Comparison of ENCODE assay signal across 23 cellular contexts in the genomic region with DNA sequence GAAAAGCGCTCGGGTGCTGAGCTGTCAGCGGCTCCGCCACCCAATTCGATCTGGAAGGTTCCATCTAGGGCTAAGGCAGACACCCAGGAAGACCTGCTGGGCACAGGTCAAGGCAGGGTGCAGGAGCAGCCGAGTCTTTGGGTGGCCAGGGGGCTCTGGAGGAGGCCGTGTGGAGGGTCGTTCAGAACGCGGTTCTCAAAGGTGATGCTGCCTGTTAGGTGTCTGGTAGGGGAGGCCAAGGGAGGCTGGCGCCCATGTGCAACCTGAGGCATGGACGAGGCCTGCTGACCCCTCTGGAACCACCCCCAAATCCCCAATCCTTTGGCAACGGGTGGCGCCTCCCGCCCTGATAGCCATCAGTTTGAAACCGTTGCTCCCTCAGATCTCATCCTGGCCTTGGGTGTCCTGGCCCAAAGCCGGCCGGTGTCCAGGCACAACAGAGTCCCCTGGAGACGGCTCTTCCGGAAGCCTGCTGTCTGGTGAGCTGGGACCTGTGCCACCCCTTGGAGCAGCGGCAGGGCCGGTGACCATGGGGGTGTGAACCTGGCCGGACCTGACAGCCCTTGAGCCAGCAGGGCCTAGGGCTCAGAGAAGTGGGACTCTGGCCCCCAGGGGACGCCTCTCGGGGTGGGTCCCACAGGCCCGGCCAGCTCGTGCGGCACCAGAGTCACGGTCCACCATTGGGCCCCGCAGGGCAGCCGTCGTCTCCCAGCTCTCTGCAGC. TPM values are rescaled to one million over a fixed set of nuclear protein-coding genes. Genes with fewer than 3 reads are reported as not detected.
DNase-seq lines count a peak whose midpoint lies in the region; ATAC-seq, FAIRE-seq and TF ChIP-seq lines count a peak whose summit lies in the region.
"Had no signal": no experiment of that assay in that cellular context is flagged by ENCODE, and none has a peak within 500 bp of the region (broad histone marks: within the 10 kb centered on the region; RNA-seq: fewer than 3 reads in every experiment).

No MANE protein-coding gene starts in this region.

- peaks cover 0 to 1% (median 0%) of the 10 kb centered on the region in 9 donors for H3K27me3 ChIP-seq in heart left ventricle
- no peaks in the 10 kb centered on the region for H3K27me3 ChIP-seq in GM12878 (replicated peaks in 1 of 2; ENCODE audit: control insufficient read depth in 2 of 2, insufficient read depth in 2 of 2, low read length in 1 of 2)
- H3K27me3 ChIP-seq in mesenchymal stem cell (ENCODE audit: control insufficient read depth in 1 of 2, insufficient read depth in 1 of 2, low read length in 2 of 2): peaks cover 11 to 27% of the 10 kb centered on the region in 2 experiments
- H3K27me3 ChIP-seq in BE2C: no peaks in the 10 kb centered on the region

- intact Hi-C loops in left ventricle myocardium superior (cut with micrococcal nuclease): no loop called here
- intact Hi-C loops in heart left ventricle (cut with DNase I): no loop called here
- intact Hi-C loops in GM12878 (cut with micrococcal nuclease; ENCODE audit: unreplicated experiment): no loop called here
- intact Hi-C loops in head of caudate nucleus (cut with DNase I): no loop called here

- H3K4ac ChIP-seq in mesenchymal stem cell (ENCODE audit: low read depth in 1 of 2, low read length in 2 of 2): no peak overlapping the region

- H2AK5ac ChIP-seq in mesenchymal stem cell (ENCODE audit: low read length, severe bottlenecking): no peak overlapping the region

- no peak overlapping the region for H3K4me3 Mint-ChIP-seq in stimulated activated naive B cell treated with anti-CD40 and anti-IgM and Interleukin-4, amounts not matched to agents 10 μg/mL and 1 μg/mL and 100 μg/mL, for 72 hours
- H3K4me3 Mint-ChIP-seq: CD4-positive, alpha-beta T cell; HFFc6 had no signal

- BruUV-seq in GM12878 (replicated peaks; lab: Mats Ljungman, UMichigan): TSS peak; percentile 42

- H2BK5ac ChIP-seq in mesenchymal stem cell (ENCODE audit: low read depth, low read length, poor library complexity, severe bottlenecking): no peak overlapping the region

- H3K79me1 ChIP-seq in mesenchymal stem cell (replicated peaks; ENCODE audit: low read length, poor library complexity, severe bottlenecking): no peaks in the 10 kb centered on the region

- RAD21 ChIA-PET in GM12878 (lab: Charles Lee; ENCODE audit: unreplicated experiment): no interaction called here

- H3K4me1 ChIP-seq in heart left ventricle (peaks cover 0 to 3% (median 0%) of the 10 kb centered on the region in 12 donors), GM12878 (ENCODE audit: control insufficient read depth, insufficient read depth, low read length) (no peaks in the 10 kb centered on the region), mesenchymal stem cell (ENCODE audit: control insufficient read depth, insufficient read depth, low read depth, low read length) (peaks cover 2% of the 10 kb centered on the region), BE2C (peaks cover 16% of the 10 kb centered on the region)

- H3K27me3 Mint-ChIP-seq in stimulated activated naive B cell treated with anti-CD40 and anti-IgM and Interleukin-4, amounts not matched to agents 10 μg/mL and 1 μg/mL and 100 μg/mL, for 72 hours: no peaks in the 10 kb centered on the region
- H3K27me3 Mint-ChIP-seq: CD4-positive, alpha-beta T cell had no signal

- no peak for FAIRE-seq in GM12878 (lab: Jason Lieb, UNC)
- FAIRE-seq: GM18507 had no signal

- SMC1A ChIA-PET in GM12878 (lab: Charles Lee; ENCODE audit: uncharacterized antibody, unreplicated experiment): no interaction called here

- H3K4me3 ChIP-seq in heart left ventricle (no peak overlapping the region), GM12878 (no peak overlapping the region), mesenchymal stem cell (ENCODE audit: insufficient read depth in 1 of 2, low read depth in 1 of 2, low read length in 2 of 2) (no peak overlapping the region), BE2C (ENCODE audit: low read depth, low read length) (no peak overlapping the region)

- H3K14ac ChIP-seq in mesenchymal stem cell (ENCODE audit: low read length in 2 of 2): no peak overlapping the region

- CTCF ChIA-PET in GM12878 (lab: Yijun Ruan, JAX): no interaction called here

- no peak overlapping the region for H3K23ac ChIP-seq in mesenchymal stem cell (ENCODE audit: low read length in 2 of 2)

- no peak overlapping the region for H3K18ac ChIP-seq in mesenchymal stem cell (ENCODE audit: low read depth in 1 of 2, low read length in 2 of 2)

- no peak for TF ChIP-seq EP300 in GM12878 (IDR thresholded peaks at IDR 0.05; ENCODE audit: borderline replicate concordance in 1 of 2, control insufficient read depth in 1 of 2, low read depth in 2 of 2, low read length in 2 of 2)

- H3K36me3 Mint-ChIP-seq in stimulated activated naive B cell treated with anti-CD40 and anti-IgM and Interleukin-4, amounts not matched to agents 10 μg/mL and 1 μg/mL and 100 μg/mL, for 72 hours: peaks cover 40 to 41% of the 10 kb centered on the region in 2 donors

- no peak overlapping the region for H2AFZ ChIP-seq in GM12878 (ENCODE audit: control insufficient read depth, low read depth, low read length)
- no peak overlapping the region for H2AFZ ChIP-seq in mesenchymal stem cell (ENCODE audit: low read depth, low read length)

- H3K36me3 ChIP-seq in heart left ventricle (peaks cover 0 to 6% (median 0%) of the 10 kb centered on the region in 9 donors), GM12878 (ENCODE audit: control insufficient read depth in 2 of 2, insufficient read depth in 2 of 2, low read length in 1 of 2) (peaks cover 16 to 19% of the 10 kb centered on the region in 2 experiments; a peak in 3 of 4 replicates), mesenchymal stem cell (ENCODE audit: control insufficient read depth in 1 of 2, insufficient read depth in 2 of 2, low read depth in 1 of 2, low read length in 2 of 2) (peaks cover under 1 to 21% of the 10 kb centered on the region in 2 experiments), BE2C (no peaks in the 10 kb centered on the region)

- H3K4me2 ChIP-seq in GM12878 (ENCODE audit: control insufficient read depth, insufficient read depth) (no peak overlapping the region), mesenchymal stem cell (ENCODE audit: low read length, poor library complexity, severe bottlenecking) (no peak overlapping the region)

- TF ChIP-seq POLR2A in heart left ventricle (IDR thresholded peaks at IDR 0.05) (no peak), GM12878 (IDR thresholded peaks at IDR 0.05; ENCODE audit: low read depth, low read length) (no peak)

- no peaks in the 10 kb centered on the region for H3K79me2 ChIP-seq in GM12878 (ENCODE audit: control insufficient read depth, insufficient read depth, low read length)

- H2BK12ac ChIP-seq in mesenchymal stem cell (ENCODE audit: low read length in 2 of 2): no peak overlapping the region

- no peak overlapping the region for H3K9ac ChIP-seq in GM12878 (ENCODE audit: control insufficient read depth, insufficient read depth, low read length)
- H3K9ac ChIP-seq in mesenchymal stem cell (ENCODE audit: low read length): no peak overlapping the region

- H3K4me1 Mint-ChIP-seq in stimulated activated naive B cell treated with anti-CD40 and anti-IgM and Interleukin-4, amounts not matched to agents 10 μg/mL and 1 μg/mL and 100 μg/mL, for 72 hours: peaks cover 2 to 24% of the 10 kb centered on the region in 2 donors

- no peak for ATAC-seq in left ventricle myocardium superior
- no peak for ATAC-seq in heart left ventricle
- no peak for ATAC-seq in GM12878
- ATAC-seq in stimulated activated naive B cell treated with anti-CD40 and anti-IgM and Interleukin-4, amounts not matched to agents 10 μg/mL and 1 μg/mL and 100 μg/mL, for 72 hours (replicated peaks): no peak
- ATAC-seq: HCT116 had no signal

- in situ Hi-C loops in GM12878 (cut with MboI): no loop called here

- H2BK120ac ChIP-seq in mesenchymal stem cell (ENCODE audit: low read depth, low read length): no peak overlapping the region

- H4K20me1 ChIP-seq in GM12878 (ENCODE audit: control insufficient read depth, insufficient read depth): no peaks in the 10 kb centered on the region

- no peaks in the 10 kb centered on the region for H3K9me3 Mint-ChIP-seq in stimulated activated naive B cell treated with anti-CD40 and anti-IgM and Interleukin-4, amounts not matched to agents 10 μg/mL and 1 μg/mL and 100 μg/mL, for 72 hours
- H3K9me3 Mint-ChIP-seq: CD4-positive, alpha-beta T cell; HFFc6 had no signal

- H3K9me3 ChIP-seq in heart left ventricle: no peaks in the 10 kb centered on the region
- no peaks in the 10 kb centered on the region for H3K9me3 ChIP-seq in GM12878 (replicated peaks; ENCODE audit: control insufficient read depth, insufficient read depth, low read length)
- no peaks in the 10 kb centered on the region for H3K9me3 ChIP-seq in mesenchymal stem cell (ENCODE audit: control insufficient read depth, low read length)
- H3K9me3 ChIP-seq in BE2C: no peaks in the 10 kb centered on the region

- peak; percentile 13 for DNase-seq in left ventricle myocardium superior
- DNase-seq in heart left ventricle: no peak
- no peak for DNase-seq in GM12878 (ENCODE audit: low read depth, low spot score)
- no peak for DNase-seq in mesenchymal stem cell
- no peak for DNase-seq in stimulated activated naive B cell treated with anti-CD40 and anti-IgM and Interleukin-4, amounts not matched to agents 10 μg/mL and 1 μg/mL and 100 μg/mL, for 72 hours
- no peak for DNase-seq in head of caudate nucleus
- no peak for DNase-seq in BE2C
- no peak for DNase-seq in activated T-cell treated with anti-CD3 and anti-CD28 coated beads, Interleukin-2, amount 50 U/mL, for 48 hours
- DNase-seq: 8988T; C1 segment of cervical spinal cord; CD4-positive, alpha-beta T cell; DMS153; DMS79; GDM1; GOT3; H7; HFFc6; KG1 had no signal

- 89 to 92% (median 90%) methylated on average over 26 to 32 of the region's 32 CpGs for WGBS in heart left ventricle, 4 donors
- WGBS in GM12878 (ENCODE audit: insufficient coverage, insufficient replicate concordance, low lambda C conversion rate, missing lambda C conversion rate): 90% methylated on average over 30 of the region's 32 CpGs
- 96% methylated on average over 28 of the region's 32 CpGs for WGBS in mesenchymal stem cell

- TF ChIP-seq CTCF in heart left ventricle (IDR thresholded peaks at IDR 0.05) (no peak), GM12878 (IDR thresholded peaks at IDR 0.05 in 2 of 3, conservative IDR thresholded peaks at IDR 0.05 in 1 of 3; ENCODE audit: control insufficient read depth in 2 of 3, extremely low read depth in 1 of 3, insufficient read depth in 1 of 3, low read depth in 3 of 3, low read length in 3 of 3) (no peak), BE2C (IDR thresholded peaks at IDR 0.05; ENCODE audit: low read depth, low read length) (no peak)

- POLR2A ChIA-PET in GM12878 (lab: Charles Lee): no interaction called here

- no peak overlapping the region for H4K8ac ChIP-seq in mesenchymal stem cell (ENCODE audit: low read length)

- H3K27ac Mint-ChIP-seq in stimulated activated naive B cell treated with anti-CD40 and anti-IgM and Interleukin-4, amounts not matched to agents 10 μg/mL and 1 μg/mL and 100 μg/mL, for 72 hours: peak overlapping the region; percentile 37
- H3K27ac Mint-ChIP-seq: CD4-positive, alpha-beta T cell; HFFc6 had no signal

- H4K91ac ChIP-seq in mesenchymal stem cell (ENCODE audit: low read length): peak overlapping the region; percentile 9

- no peak for TF ChIP-seq RAD21 in GM12878 (IDR thresholded peaks at IDR 0.05; ENCODE audit: insufficient read depth, low read depth, low read length)

- H2BK15ac ChIP-seq in mesenchymal stem cell (ENCODE audit: low read depth, poor library complexity, severe bottlenecking): no peak overlapping the region

- H3K27ac ChIP-seq in heart left ventricle (no peak overlapping the region), GM12878 (ENCODE audit: control insufficient read depth, insufficient read depth) (no peak overlapping the region), mesenchymal stem cell (ENCODE audit: low read length, poor library complexity, severe bottlenecking) (no peak overlapping the region)

RNA-seq across cellular contexts. Expression of gene SLC17A9, which starts 10.5 kb away (rescaled TPM):
- total RNA-seq in left ventricle myocardium superior: 1.5 TPM
- total RNA-seq in heart left ventricle: 1 to 10 TPM in 3 of 9 donors, under 1 TPM in 6; 0.16 to 6.6 (median 0.67) TPM
- polyA plus RNA-seq in heart left ventricle: 1 to 10 TPM; 1.7 to 2.6 TPM
- total RNA-seq in GM12878 (2013; cell fraction: nucleolus; rRNA removed): 130 and 134 TPM in 2 replicates
- 27.8 and 35.8 TPM in 2 replicates for total RNA-seq in GM12878 (2014; rRNA removed)
- 15.7 and 17.5 TPM in 2 replicates for total RNA-seq in GM12878 (2014; rRNA removed; fragmentation: Illumina TruSeq; extraction: Trizol)
- total RNA-seq in GM12878 (2021): 60.2 and 74.1 TPM in 2 replicates
- polyA plus RNA-seq in GM12878 (2011; ENCODE audit: low read depth): 18.7 TPM
- polyA plus RNA-seq in GM12878 (2011; rRNA removed): 13.0 and 22.9 TPM in 2 replicates
- polyA plus RNA-seq in GM12878 (2011; cell fraction: cytosol; rRNA removed): 33.9 and 65.4 TPM in 2 replicates
- 742 and 791 TPM in 2 replicates for polyA plus RNA-seq in GM12878 (2011; cell fraction: nucleus; rRNA removed)
- 52.1 and 66.9 TPM in 2 replicates for polyA plus RNA-seq in GM12878 (2012)
- 5.8 and 19.2 TPM in 2 replicates for polyA plus RNA-seq in GM12878 (2014; fragmentation: Illumina TruSeq; extraction: Trizol)
- polyA plus RNA-seq in GM12878 (2014; fragmentation: Nextera tagmentation; extraction: Ambion mirVana): 1 to 10 TPM in 1 of 2 experiments, under 1 TPM in 1; 0.72 to 3.9 TPM
- polyA plus RNA-seq in GM12878 (2014; rRNA removed): 67.1 and 83.6 TPM in 2 replicates
- polyA plus RNA-seq in GM12878 (2016; fragmentation: Nextera tagmentation; extraction: Ambion mirVana): 10 to 100 TPM; 57.9 to 67.0 TPM
- 6.9 and 18.1 TPM in 2 replicates for polyA minus RNA-seq in GM12878 (2011; rRNA and poly(A)+ RNA removed)
- 9.0 and 11.0 TPM in 2 replicates for polyA minus RNA-seq in GM12878 (2011; cell fraction: cytosol; rRNA and poly(A)+ RNA removed)
- 49.8 and 62.0 TPM in 2 replicates for polyA minus RNA-seq in GM12878 (2011; cell fraction: nucleus; rRNA and poly(A)+ RNA removed)
- polyA plus RNA-seq in mesenchymal stem cell (2013, experiment 1 of 2): 14.8 TPM
- polyA plus RNA-seq in mesenchymal stem cell (2013, experiment 2 of 2): 13.7 TPM
- polyA plus RNA-seq in BE2C (2012; ENCODE audit: insufficient read depth, insufficient read length, low read depth): 10.3 TPM

RNA-seq across cellular contexts. Expression of gene GID8, which starts 25.1 kb away (rescaled TPM):
- 16.1 TPM for total RNA-seq in left ventricle myocardium superior
- total RNA-seq in heart left ventricle: 10 to 100 TPM; 14.7 to 22.2 (median 16.3) TPM
- 10 to 100 TPM in 1 of 2 donors, 1 to 10 TPM in 1; 6.2 to 15.8 TPM for polyA plus RNA-seq in heart left ventricle
- 16.8 and 17.6 TPM in 2 replicates for total RNA-seq in GM12878 (2013; cell fraction: nucleolus; rRNA removed)
- 21.7 and 25.2 TPM in 2 replicates for total RNA-seq in GM12878 (2014; rRNA removed)
- total RNA-seq in GM12878 (2014; rRNA removed; fragmentation: Illumina TruSeq; extraction: Trizol): 21.7 and 22.7 TPM in 2 replicates
- 33.1 and 33.8 TPM in 2 replicates for total RNA-seq in GM12878 (2021)
- 19.1 TPM for polyA plus RNA-seq in GM12878 (2011; ENCODE audit: low read depth)
- polyA plus RNA-seq in GM12878 (2011; rRNA removed): 28.2 and 30.6 TPM in 2 replicates
- 29.1 and 34.1 TPM in 2 replicates for polyA plus RNA-seq in GM12878 (2011; cell fraction: cytosol; rRNA removed)
- 19.5 and 22.0 TPM in 2 replicates for polyA plus RNA-seq in GM12878 (2011; cell fraction: nucleus; rRNA removed)
- 21.7 and 23.3 TPM in 2 replicates for polyA plus RNA-seq in GM12878 (2012)
- polyA plus RNA-seq in GM12878 (2014; fragmentation: Illumina TruSeq; extraction: Trizol): 17.6 and 22.8 TPM in 2 replicates
- 10 to 100 TPM; 12.0 to 13.2 TPM for polyA plus RNA-seq in GM12878 (2014; fragmentation: Nextera tagmentation; extraction: Ambion mirVana)
- 27.9 and 29.8 TPM in 2 replicates for polyA plus RNA-seq in GM12878 (2014; rRNA removed)
- 10 to 100 TPM; 16.5 to 20.1 TPM for polyA plus RNA-seq in GM12878 (2016; fragmentation: Nextera tagmentation; extraction: Ambion mirVana)
- 26.9 and 30.9 TPM in 2 replicates for polyA minus RNA-seq in GM12878 (2011; rRNA and poly(A)+ RNA removed)
- polyA minus RNA-seq in GM12878 (2011; cell fraction: cytosol; rRNA and poly(A)+ RNA removed): 11.3 and 11.9 TPM in 2 replicates
- 7.1 and 9.1 TPM in 2 replicates for polyA minus RNA-seq in GM12878 (2011; cell fraction: nucleus; rRNA and poly(A)+ RNA removed)
- polyA plus RNA-seq in mesenchymal stem cell (2013, experiment 1 of 2): 18.0 TPM
- polyA plus RNA-seq in mesenchymal stem cell (2013, experiment 2 of 2): 18.3 TPM
- polyA plus RNA-seq in BE2C (2012; ENCODE audit: insufficient read depth, insufficient read length, low read depth): 85.9 TPM

RNA-seq across cellular contexts. Expression of gene DIDO1, which starts 36.7 kb away (rescaled TPM):
- total RNA-seq in left ventricle myocardium superior: 38.3 TPM
- 10 to 100 TPM; 27.5 to 46.2 (median 38.9) TPM for total RNA-seq in heart left ventricle
- 10 to 100 TPM; 16.5 to 20.1 TPM for polyA plus RNA-seq in heart left ventricle
- total RNA-seq in GM12878 (2013; cell fraction: nucleolus; rRNA removed): 158 and 180 TPM in 2 replicates
- 40.9 and 41.5 TPM in 2 replicates for total RNA-seq in GM12878 (2014; rRNA removed)
- 33.8 and 36.0 TPM in 2 replicates for total RNA-seq in GM12878 (2014; rRNA removed; fragmentation: Illumina TruSeq; extraction: Trizol)
- 52.1 and 56.4 TPM in 2 replicates for total RNA-seq in GM12878 (2021)
- polyA plus RNA-seq in GM12878 (2011; ENCODE audit: low read depth): 21.4 TPM
- 40.4 and 47.4 TPM in 2 replicates for polyA plus RNA-seq in GM12878 (2011; rRNA removed)
- polyA plus RNA-seq in GM12878 (2011; cell fraction: cytosol; rRNA removed): 43.3 and 47.3 TPM in 2 replicates
- polyA plus RNA-seq in GM12878 (2011; cell fraction: nucleus; rRNA removed): 185 and 192 TPM in 2 replicates
- polyA plus RNA-seq in GM12878 (2012): 32.5 and 32.6 TPM in 2 replicates
- 39.4 and 44.2 TPM in 2 replicates for polyA plus RNA-seq in GM12878 (2014; fragmentation: Illumina TruSeq; extraction: Trizol)
- 1 to 10 TPM; 5.5 to 7.8 TPM for polyA plus RNA-seq in GM12878 (2014; fragmentation: Nextera tagmentation; extraction: Ambion mirVana)
- polyA plus RNA-seq in GM12878 (2014; rRNA removed): 40.6 and 40.8 TPM in 2 replicates
- polyA plus RNA-seq in GM12878 (2016; fragmentation: Nextera tagmentation; extraction: Ambion mirVana): 10 to 100 TPM; 24.7 to 28.5 TPM
- polyA minus RNA-seq in GM12878 (2011; rRNA and poly(A)+ RNA removed): 38.1 and 42.9 TPM in 2 replicates
- polyA minus RNA-seq in GM12878 (2011; cell fraction: cytosol; rRNA and poly(A)+ RNA removed): 12.7 and 13.5 TPM in 2 replicates
- polyA minus RNA-seq in GM12878 (2011; cell fraction: nucleus; rRNA and poly(A)+ RNA removed): 38.0 and 59.5 TPM in 2 replicates
- 19.5 TPM for polyA plus RNA-seq in mesenchymal stem cell (2013, experiment 1 of 2)
- 18.9 TPM for polyA plus RNA-seq in mesenchymal stem cell (2013, experiment 2 of 2)
- polyA plus RNA-seq in BE2C (2012; ENCODE audit: insufficient read depth, insufficient read length, low read depth): 78.2 TPM

RNA-seq across cellular contexts. Expression of gene BHLHE23, which starts 43.7 kb away (rescaled TPM):
- total RNA-seq in left ventricle myocardium superior: not detected
- not detected for total RNA-seq in heart left ventricle
- not detected for polyA plus RNA-seq in heart left ventricle
- 0.69 TPM in 1 of 2 replicates, not detected in the other for total RNA-seq in GM12878 (2013; cell fraction: nucleolus; rRNA removed)
- total RNA-seq in GM12878 (2014; rRNA removed): not detected in 2 replicates
- not detected in 2 replicates for total RNA-seq in GM12878 (2014; rRNA removed; fragmentation: Illumina TruSeq; extraction: Trizol)
- 0.33 TPM in 1 of 2 replicates, not detected in the other for total RNA-seq in GM12878 (2021)
- polyA plus RNA-seq in GM12878 (2011; ENCODE audit: low read depth): not detected
- polyA plus RNA-seq in GM12878 (2011; rRNA removed): not detected in 2 replicates
- polyA plus RNA-seq in GM12878 (2011; cell fraction: cytosol; rRNA removed): 0.07 TPM in 1 of 2 replicates, not detected in the other
- 0.28 and 0.40 TPM in 2 replicates for polyA plus RNA-seq in GM12878 (2011; cell fraction: nucleus; rRNA removed)
- 0.11 TPM in 1 of 2 replicates, not detected in the other for polyA plus RNA-seq in GM12878 (2012)
- polyA plus RNA-seq in GM12878 (2014; fragmentation: Illumina TruSeq; extraction: Trizol): not detected in 2 replicates
- not detected for polyA plus RNA-seq in GM12878 (2014; fragmentation: Nextera tagmentation; extraction: Ambion mirVana)
- polyA plus RNA-seq in GM12878 (2014; rRNA removed): 0.28 TPM in 1 of 2 replicates, not detected in the other
- not detected for polyA plus RNA-seq in GM12878 (2016; fragmentation: Nextera tagmentation; extraction: Ambion mirVana)
- not detected in 2 replicates for polyA minus RNA-seq in GM12878 (2011; rRNA and poly(A)+ RNA removed)
- not detected in 2 replicates for polyA minus RNA-seq in GM12878 (2011; cell fraction: cytosol; rRNA and poly(A)+ RNA removed)
- not detected in 2 replicates for polyA minus RNA-seq in GM12878 (2011; cell fraction: nucleus; rRNA and poly(A)+ RNA removed)
- not detected for polyA plus RNA-seq in mesenchymal stem cell (2013, experiment 1 of 2)
- not detected for polyA plus RNA-seq in mesenchymal stem cell (2013, experiment 2 of 2)
- not detected for polyA plus RNA-seq in BE2C (2012; ENCODE audit: insufficient read depth, insufficient read length, low read depth)
- total RNA-seq: A673; CD4-positive, alpha-beta T cell; Daoy; HFFc6 had no signal
- polyA plus RNA-seq: AG04450 had no signal
